Comparison of ENCODE assay signal across 6 cellular contexts in genomic region chr1:229176457-229176856, GRCh38.
A peak's percentile ranks its signal among the peaks of the same experiment; 100 is the strongest.
DNase-seq lines count a peak whose midpoint lies in the region; ATAC-seq and TF ChIP-seq lines count a peak whose summit lies in the region.
"Not testable (repeated sequence)": the region's sequence is repeated elsewhere in the genome, so short reads cannot be mapped to it uniquely, and the experiment has no call there.

No MANE protein-coding gene starts in this region.

- not testable (repeated sequence) for H3K4me3 Mint-ChIP-seq in GM23338

- not testable (repeated sequence) for H3F3A ChIP-seq in GM23338 (replicated peaks; ENCODE audit: low read depth)

- not testable (repeated sequence) for H3K27ac ChIP-seq in GM23338 (ENCODE audit: low read depth); ovary
- peak overlapping the region in 2 of 3 donors; percentile 23 to 30 for H3K27ac ChIP-seq in thyroid gland

- not testable (repeated sequence) for TF ChIP-seq CTCF in GM23338 (conservative IDR thresholded peaks at IDR 0.05; ENCODE audit: low read depth in 2 of 2); fibroblast of pulmonary artery (IDR thresholded peaks at IDR 0.05; ENCODE audit: low read length, missing control alignments); ovary (IDR thresholded peaks at IDR 0.05); thyroid gland (IDR thresholded peaks at IDR 0.05)

- TF ChIP-seq POLR2A in ovary (IDR thresholded peaks at IDR 0.05); thyroid gland (IDR thresholded peaks at IDR 0.05): not testable (repeated sequence)

- not testable (repeated sequence) for TF ChIP-seq EP300 in ovary (IDR thresholded peaks at IDR 0.05)

- not testable (repeated sequence) for DNase-seq in GM23338 (ENCODE audit: low spot score)
- DNase-seq in amniotic epithelial cell (ENCODE audit: low read depth), result peak; percentile 42
- peak; percentile 29 for DNase-seq in fibroblast of pulmonary artery (ENCODE audit: low read depth)
- DNase-seq in myocyte (ENCODE audit: low read depth), result peak; percentile 11
- peak in 3 of 5 donors; percentile 46 to 69 (median 53) for DNase-seq in ovary
- DNase-seq in thyroid gland, result peak; percentile 30 to 57

- not testable (repeated sequence) for H3K27me3 Mint-ChIP-seq in GM23338 (ENCODE audit: insufficient read depth, low read depth, poor library complexity)

- H3K79me2 ChIP-seq in GM23338 (replicated peaks; ENCODE audit: insufficient read depth), result not testable (repeated sequence)

- WGBS in ovary, 3 donors, result 4 to 24% (median 12%) methylated on average over 6 of the region's 6 CpGs
- WGBS in thyroid gland, 2 donors, result 58 to 62% methylated on average over 6 of the region's 6 CpGs

- H2AFZ ChIP-seq in GM23338, result not testable (repeated sequence)

- peaks cover 22% of the 10 kb centered on the region for H3K4me1 ChIP-seq in GM23338 (ENCODE audit: insufficient read depth)
- not testable (repeated sequence) for H3K4me1 ChIP-seq in ovary (ENCODE audit: insufficient read depth)
- H3K4me1 ChIP-seq in thyroid gland, result peaks cover 9 to 28% of the 10 kb centered on the region in 2 donors

- H3K9me3 Mint-ChIP-seq in GM23338, result peaks cover 25% of the 10 kb centered on the region

- H3K36me3 ChIP-seq in GM23338 (ENCODE audit: insufficient read depth); ovary; thyroid gland: not testable (repeated sequence)

- H3K9me2 ChIP-seq in GM23338 (ENCODE audit: insufficient read depth), result not testable (repeated sequence)

- not testable (repeated sequence) for H3K27ac Mint-ChIP-seq in GM23338

- intact Hi-C loops in ovary (cut with DNase I); thyroid gland (cut with DNase I): not testable (repeated sequence)

- peaks cover 11% of the 10 kb centered on the region for H3K4me1 Mint-ChIP-seq in GM23338

- peak overlapping the region; percentile 38; the same call in 1 of the 2 replicates for H3K4me2 ChIP-seq in GM23338

- not testable (repeated sequence) for H3K27me3 ChIP-seq in GM23338 (ENCODE audit: insufficient read depth); ovary; thyroid gland

- not testable (repeated sequence) for H3K9me3 ChIP-seq in ovary, thyroid gland

- H3K36me3 Mint-ChIP-seq in GM23338 (ENCODE audit: low read depth), result peaks cover 21% of the 10 kb centered on the region

- ATAC-seq in GM23338, result not testable (repeated sequence)

- not testable (repeated sequence) for H3K4me3 ChIP-seq in GM23338; fibroblast of pulmonary artery (replicated peaks; ENCODE audit: low read depth, low read length); ovary; thyroid gland (replicated peaks in 1 of 3)

- H4K20me1 ChIP-seq in GM23338 (replicated peaks; ENCODE audit: insufficient read depth), result not testable (repeated sequence)
